ENCODE assay signal across 20 cellular contexts in genomic region chr9:113943112-113944009, GRCh38.
DNase-seq lines count a peak whose midpoint lies in the region; ATAC-seq, FAIRE-seq and TF ChIP-seq lines count a peak whose summit lies in the region.
"Had no signal": no experiment of that assay in that cellular context is flagged by ENCODE, and none has a peak within 500 bp of the region (broad histone marks: within the 10 kb centered on the region; RNA-seq: fewer than 3 reads in every experiment).

No MANE protein-coding gene starts in this region.

- H3K9ac ChIP-seq in HepG2 (ENCODE audit: insufficient read depth, low read depth, low read length), result no peak overlapping the region
- H3K9ac ChIP-seq: BLaER1, KMS-11 had no signal

- FAIRE-seq in HepG2 (lab: Jason Lieb, UNC), result no peak
- FAIRE-seq: GM12892, GM18507, H1 had no signal

- no peak overlapping the region for H3K4me3 ChIP-seq in right lobe of liver
- no peak overlapping the region for H3K4me3 ChIP-seq in HepG2 (replicated peaks in 1 of 3; ENCODE audit: insufficient read depth in 1 of 3, low read depth in 2 of 3, low read length in 3 of 3)
- H3K4me3 ChIP-seq in fibroblast of the aortic adventitia (ENCODE audit: low read depth, low read length), result no peak overlapping the region
- H3K4me3 ChIP-seq: BLaER1 had no signal

- in situ Hi-C loops in HepG2 (cut with HindIII; ENCODE audit: extremely low pct_ligation_motif_present, low pct_unique_long_range_greater_than_20kb), result no loop called here

- no peaks in the 10 kb centered on the region for H4K20me1 ChIP-seq in HepG2 (ENCODE audit: insufficient read depth, low read length)

- CTCF ChIA-PET in HepG2 (lab: Yijun Ruan, JAX; ENCODE audit: low intra/inter-chr PET ratio, low total read pairs), result no interaction called here

- 83% methylated on average over 10 of the region's 13 CpGs for WGBS in right lobe of liver (ENCODE audit: insufficient coverage, low coverage, low lambda C conversion rate, missing lambda C conversion rate)
- 33% methylated on average over 13 of the region's 13 CpGs for WGBS in HepG2 (ENCODE audit: low lambda C conversion rate)

- no peak overlapping the region for H3K4me2 ChIP-seq in HepG2 (ENCODE audit: low read depth, low read length)
- H3K4me2 ChIP-seq: BLaER1, KMS-11 had no signal

- no peak for TF ChIP-seq RAD21 in HepG2 (CRISPR knock-in tag; IDR thresholded peaks at IDR 0.05)

- H3K9me3 ChIP-seq in right lobe of liver (no peaks in the 10 kb centered on the region), HepG2 (ENCODE audit: low read length) (no peaks in the 10 kb centered on the region)

- TF ChIP-seq CTCF in right lobe of liver (IDR thresholded peaks at IDR 0.05), result no peak
- TF ChIP-seq CTCF in HepG2 (CRISPR knock-in tag; IDR thresholded peaks at IDR 0.05), result no peak
- TF ChIP-seq CTCF in fibroblast of the aortic adventitia (IDR thresholded peaks at IDR 0.05; ENCODE audit: insufficient read depth, low read length), result no peak

- H2AFZ ChIP-seq in HepG2 (ENCODE audit: low read length), result no peak overlapping the region

- H3K4me1 ChIP-seq in right lobe of liver, result no peaks in the 10 kb centered on the region
- no peaks in the 10 kb centered on the region for H3K4me1 ChIP-seq in HepG2 (ENCODE audit: insufficient read depth, low read length)
- H3K4me1 ChIP-seq: BLaER1 had no signal

- peak in 3 of 4 donors; percentile 56 to 63 (median 56) for ATAC-seq in right lobe of liver
- ATAC-seq in HepG2, result no peak
- ATAC-seq in sciatic nerve, result peak; percentile 89
- no peak for ATAC-seq in GM18861 (IDR thresholded peaks at IDR 0.05; ENCODE audit: unreplicated experiment)
- ATAC-seq: CD8-positive, alpha-beta T cell had no signal

- no peak for DNase-seq in right lobe of liver
- no peak for DNase-seq in HepG2 (ENCODE audit: low spot score)
- DNase-seq in fibroblast of the aortic adventitia (ENCODE audit: low read depth), result peak; percentile 33
- no peak for DNase-seq in sciatic nerve (ENCODE audit: low spot score)
- no peak for DNase-seq in hepatic stellate cell (ENCODE audit: low spot score)
- DNase-seq in DMS53 treated with DMSO at 0.1 percent for 48 hours (lab: John Stamatoyannopoulos, UW; ENCODE audit: unreplicated experiment), result no peak
- DNase-seq: Calu3, DMS53, MV-4-11, NCI-H1694 treated with DMSO at 0.1 percent for 48 hours, NCI-H510A, NCI-H748 treated with DMSO at 0.1 percent for 48 hours, SHP77 treated with DMSO at 0.1 percent for 48 hours had no signal

- POLR2A ChIA-PET in HepG2 (lab: Yijun Ruan, JAX), result no interaction called here

- H3K27ac ChIP-seq in right lobe of liver, result no peak overlapping the region
- H3K27ac ChIP-seq in HepG2 (ENCODE audit: extremely low read length, insufficient read depth, low read length), result no peak overlapping the region
- H3K27ac ChIP-seq: BLaER1, KMS-11 had no signal

- H3K36me3 ChIP-seq in right lobe of liver, result no peaks in the 10 kb centered on the region
- H3K36me3 ChIP-seq in HepG2 (replicated peaks in 1 of 2; ENCODE audit: control insufficient read depth in 1 of 2, insufficient read depth in 2 of 2, low read length in 2 of 2), result no peaks in the 10 kb centered on the region

- no TSS peak for BruUV-seq in HepG2 (replicated peaks; lab: Mats Ljungman, UMichigan)

- no peak for TF ChIP-seq EP300 in HepG2 (IDR thresholded peaks at IDR 0.05; ENCODE audit: low read depth in 2 of 2, low read length in 2 of 2)
- no peak for TF ChIP-seq EP300 in HepG2 (CRISPR knock-in tag; IDR thresholded peaks at IDR 0.05; ENCODE audit: borderline replicate concordance)

- intact Hi-C loops in right lobe of liver (cut with DNase I) (no loop called here), HepG2 (cut with micrococcal nuclease; ENCODE audit: unreplicated experiment) (no loop called here), sciatic nerve (cut with DNase I) (no loop called here)

- H3K79me2 ChIP-seq in HepG2 (ENCODE audit: insufficient read depth, low read length), result no peaks in the 10 kb centered on the region

- no peak for TF ChIP-seq POLR2A in right lobe of liver (IDR thresholded peaks at IDR 0.05)
- no peak for TF ChIP-seq POLR2A in HepG2 (IDR thresholded peaks at IDR 0.05; ENCODE audit: insufficient read depth in 1 of 2, low read depth in 2 of 2, low read length in 2 of 2)

- H3K27me3 ChIP-seq in right lobe of liver (no peaks in the 10 kb centered on the region), HepG2 (ENCODE audit: control insufficient read depth in 1 of 2, insufficient read depth in 2 of 2, low read length in 2 of 2) (peaks cover 0 to 15% of the 10 kb centered on the region in 2 experiments; a peak in 4 of 5 replicates)
- H3K27me3 ChIP-seq: BLaER1 had no signal

TF ChIP-seq in HepG2, 621 proteins besides CTCF, POLR2A, EP300 and RAD21 (continues in another document):
- TF ChIP-seq ZSCAN20 (CRISPR knock-in tag; IDR thresholded peaks at IDR 0.05; ENCODE audit: borderline replicate concordance), result no peak
- TF ChIP-seq, protein P1, sequence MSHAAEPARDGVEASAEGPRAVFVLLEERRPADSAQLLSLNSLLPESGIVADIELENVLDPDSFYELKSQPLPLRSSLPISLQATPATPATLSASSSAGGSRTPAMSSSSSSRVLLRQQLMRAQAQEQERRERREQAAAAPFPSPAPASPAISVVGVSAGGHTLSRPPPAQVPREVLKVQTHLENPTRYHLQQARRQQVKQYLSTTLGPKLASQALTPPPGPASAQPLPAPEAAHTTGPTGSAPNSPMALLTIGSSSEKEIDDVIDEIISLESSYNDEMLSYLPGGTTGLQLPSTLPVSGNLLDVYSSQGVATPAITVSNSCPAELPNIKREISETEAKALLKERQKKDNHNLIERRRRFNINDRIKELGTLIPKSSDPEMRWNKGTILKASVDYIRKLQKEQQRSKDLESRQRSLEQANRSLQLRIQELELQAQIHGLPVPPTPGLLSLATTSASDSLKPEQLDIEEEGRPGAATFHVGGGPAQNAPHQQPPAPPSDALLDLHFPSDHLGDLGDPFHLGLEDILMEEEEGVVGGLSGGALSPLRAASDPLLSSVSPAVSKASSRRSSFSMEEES (CRISPR knock-in tag; IDR thresholded peaks at IDR 0.05), result no peak
- no peak for TF ChIP-seq ETV6 (CRISPR knock-in tag; conservative IDR thresholded peaks at IDR 0.05)
- no peak for TF ChIP-seq MTF2 (CRISPR knock-in tag; IDR thresholded peaks at IDR 0.05; ENCODE audit: borderline replicate concordance)
- no peak for TF ChIP-seq ATF6 (CRISPR knock-in tag; conservative IDR thresholded peaks at IDR 0.05)
- no peak for TF ChIP-seq ZNF724P (CRISPR knock-in tag; IDR thresholded peaks at IDR 0.05; ENCODE audit: borderline replicate concordance)
- TF ChIP-seq DMAP1 (CRISPR knock-in tag; IDR thresholded peaks at IDR 0.05), result no peak
- TF ChIP-seq, protein P2, sequence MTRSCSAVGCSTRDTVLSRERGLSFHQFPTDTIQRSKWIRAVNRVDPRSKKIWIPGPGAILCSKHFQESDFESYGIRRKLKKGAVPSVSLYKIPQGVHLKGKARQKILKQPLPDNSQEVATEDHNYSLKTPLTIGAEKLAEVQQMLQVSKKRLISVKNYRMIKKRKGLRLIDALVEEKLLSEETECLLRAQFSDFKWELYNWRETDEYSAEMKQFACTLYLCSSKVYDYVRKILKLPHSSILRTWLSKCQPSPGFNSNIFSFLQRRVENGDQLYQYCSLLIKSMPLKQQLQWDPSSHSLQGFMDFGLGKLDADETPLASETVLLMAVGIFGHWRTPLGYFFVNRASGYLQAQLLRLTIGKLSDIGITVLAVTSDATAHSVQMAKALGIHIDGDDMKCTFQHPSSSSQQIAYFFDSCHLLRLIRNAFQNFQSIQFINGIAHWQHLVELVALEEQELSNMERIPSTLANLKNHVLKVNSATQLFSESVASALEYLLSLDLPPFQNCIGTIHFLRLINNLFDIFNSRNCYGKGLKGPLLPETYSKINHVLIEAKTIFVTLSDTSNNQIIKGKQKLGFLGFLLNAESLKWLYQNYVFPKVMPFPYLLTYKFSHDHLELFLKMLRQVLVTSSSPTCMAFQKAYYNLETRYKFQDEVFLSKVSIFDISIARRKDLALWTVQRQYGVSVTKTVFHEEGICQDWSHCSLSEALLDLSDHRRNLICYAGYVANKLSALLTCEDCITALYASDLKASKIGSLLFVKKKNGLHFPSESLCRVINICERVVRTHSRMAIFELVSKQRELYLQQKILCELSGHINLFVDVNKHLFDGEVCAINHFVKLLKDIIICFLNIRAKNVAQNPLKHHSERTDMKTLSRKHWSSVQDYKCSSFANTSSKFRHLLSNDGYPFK (CRISPR knock-in tag; IDR thresholded peaks at IDR 0.05; ENCODE audit: borderline replicate concordance), result no peak
- TF ChIP-seq MTA1 (CRISPR knock-in tag; IDR thresholded peaks at IDR 0.05; ENCODE audit: borderline replicate concordance), result no peak
- no peak for TF ChIP-seq ZNF468 (CRISPR knock-in tag; IDR thresholded peaks at IDR 0.05)
- TF ChIP-seq KDM4B (CRISPR knock-in tag; IDR thresholded peaks at IDR 0.05), result no peak

Comparison
In these comparisons a context has a peak if more than half of its experiments do, and no peak if none do; other contexts are left out.
1. ATAC-seq: peak in right lobe of liver (3 of 4) and sciatic nerve (single experiment); none in HepG2 (single experiment) and GM18861 (single experiment).